17 cellular contexts compared by ENCODE assay signal in the genomic region with DNA sequence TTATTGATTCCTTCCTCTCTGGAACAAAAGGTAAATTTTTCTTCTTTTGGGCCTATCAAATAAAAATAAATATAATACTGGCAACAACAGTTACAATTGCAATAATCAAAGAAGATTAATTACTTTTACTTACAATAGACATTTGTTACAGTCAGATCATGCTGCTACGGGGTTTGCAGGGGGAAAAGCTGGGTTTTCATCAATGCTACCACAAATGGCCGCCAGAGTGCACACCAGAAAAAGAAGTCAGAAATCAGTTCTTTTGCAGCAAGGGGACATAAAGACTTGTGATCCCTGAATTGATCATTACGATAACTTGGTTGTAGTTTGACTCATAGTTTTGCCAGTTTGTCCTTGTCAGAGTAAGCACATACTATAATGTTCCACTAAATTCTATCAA.
DNase-seq lines count a peak whose midpoint lies in the region; ATAC-seq and TF ChIP-seq lines count a peak whose summit lies in the region.
"Had no signal": no experiment of that assay in that cellular context is flagged by ENCODE, and none has a peak within 500 bp of the region (broad histone marks: within the 10 kb centered on the region; RNA-seq: fewer than 3 reads in every experiment).

No MANE protein-coding gene starts in this region.

- POLR2A ChIA-PET in Panc1 (lab: Charles Lee), result no interaction called here

- DNase-seq in HAP-1 (ENCODE audit: low spot score in 2 of 2) (peak; percentile 46 to 52), Panc1 (ENCODE audit: low read depth, low spot score) (no peak), foreskin melanocyte (peak; percentile 1), left cardiac atrium (no peak), T-helper 1 cell (no peak)
- DNase-seq: central memory CD4-positive, alpha-beta T cell; GDM1; MV-4-11; NCI-H446; stimulated activated CD4-positive, alpha-beta T cell treated with anti-CD3 and anti-CD28 coated beads, Interleukin-4, amount 100 ng/mL, for 4 hours; stomach had no signal

- H3K27ac Mint-ChIP-seq in stimulated activated memory B cell treated with anti-CD40 and anti-IgM and Interleukin-4, amounts not matched to agents 10 μg/mL and 1 μg/mL and 100 μg/mL, for 72 hours, result no peak overlapping the region
- H3K27ac Mint-ChIP-seq: activated T-helper 17 cell treated with anti-CD3 and anti-CD28 coated beads, Interleukin-2, amount 50 U/mL, for 72 hours had no signal

- H3K27me3 ChIP-seq in HAP-1 (ENCODE audit: low read depth), result no peaks in the 10 kb centered on the region
- no peaks in the 10 kb centered on the region for H3K27me3 ChIP-seq in Panc1 (ENCODE audit: control insufficient read depth, insufficient read depth, low read length)
- H3K27me3 ChIP-seq: stomach had no signal

- peaks cover 8% of the 10 kb centered on the region for H3K9me3 Mint-ChIP-seq in stimulated activated memory B cell treated with anti-CD40 and anti-IgM and Interleukin-4, amounts not matched to agents 10 μg/mL and 1 μg/mL and 100 μg/mL, for 72 hours

- TF ChIP-seq CTCF in 22Rv1 (IDR thresholded peaks at IDR 0.05), result peak; percentile 21
- peak; percentile 28 for TF ChIP-seq CTCF in Panc1 (IDR thresholded peaks at IDR 0.05)

- H3K27ac ChIP-seq in 22Rv1 (no peak overlapping the region), Panc1 (ENCODE audit: low read length) (no peak overlapping the region)
- H3K27ac ChIP-seq: SK-N-MC, stomach had no signal

- H3K4me3 Mint-ChIP-seq in stimulated activated memory B cell treated with anti-CD40 and anti-IgM and Interleukin-4, amounts not matched to agents 10 μg/mL and 1 μg/mL and 100 μg/mL, for 72 hours, result no peak overlapping the region
- H3K4me3 Mint-ChIP-seq: activated T-helper 17 cell treated with anti-CD3 and anti-CD28 coated beads, Interleukin-2, amount 50 U/mL, for 72 hours had no signal

- no TSS peak for BruUV-seq in Panc1 (replicated peaks; lab: Mats Ljungman, UMichigan)

- ATAC-seq in Panc1, result no peak
- no peak for ATAC-seq in GM18867 (IDR thresholded peaks at IDR 0.05; ENCODE audit: unreplicated experiment)
- ATAC-seq in stimulated activated memory B cell treated with anti-CD40 and anti-IgM and Interleukin-4, amounts not matched to agents 10 μg/mL and 1 μg/mL and 100 μg/mL, for 72 hours, result no peak
- no peak for ATAC-seq in left cardiac atrium
- ATAC-seq: activated CD4-positive, CD25-positive, alpha-beta regulatory T cell treated with anti-CD3 and anti-CD28 coated beads, Interleukin-2, amount 50 U/mL, for 24 hours; activated T-helper 17 cell treated with anti-CD3 and anti-CD28 coated beads, Interleukin-2, amount 50 U/mL, for 72 hours had no signal

- H3K4me1 ChIP-seq in HAP-1 (no peaks in the 10 kb centered on the region), Panc1 (ENCODE audit: control insufficient read depth, insufficient read depth, low read length) (no peaks in the 10 kb centered on the region)
- H3K4me1 ChIP-seq: stomach had no signal

- no peaks in the 10 kb centered on the region for H3K27me3 Mint-ChIP-seq in stimulated activated memory B cell treated with anti-CD40 and anti-IgM and Interleukin-4, amounts not matched to agents 10 μg/mL and 1 μg/mL and 100 μg/mL, for 72 hours
- H3K27me3 Mint-ChIP-seq: activated T-helper 17 cell treated with anti-CD3 and anti-CD28 coated beads, Interleukin-2, amount 50 U/mL, for 72 hours had no signal

- CTCF ChIA-PET in Panc1 (lab: Charles Lee), result no interaction called here

- no peaks in the 10 kb centered on the region for H3K36me3 Mint-ChIP-seq in stimulated activated memory B cell treated with anti-CD40 and anti-IgM and Interleukin-4, amounts not matched to agents 10 μg/mL and 1 μg/mL and 100 μg/mL, for 72 hours

- in situ Hi-C loops in HAP-1 (cut with MboI; ENCODE audit: low sequenced_read_pairs) (no loop called here), Panc1 (cut with HindIII; ENCODE audit: low pct_unique_long_range_greater_than_20kb, low sequenced_read_pairs) (no loop called here)

- H3K4me1 Mint-ChIP-seq in stimulated activated memory B cell treated with anti-CD40 and anti-IgM and Interleukin-4, amounts not matched to agents 10 μg/mL and 1 μg/mL and 100 μg/mL, for 72 hours, result no peaks in the 10 kb centered on the region
- H3K4me1 Mint-ChIP-seq: activated T-helper 17 cell treated with anti-CD3 and anti-CD28 coated beads, Interleukin-2, amount 50 U/mL, for 72 hours had no signal

- intact Hi-C loops in Panc1 (cut with micrococcal nuclease; ENCODE audit: unreplicated experiment) (no loop called here), left cardiac atrium (cut with DNase I) (no loop called here)

- H3K9me3 ChIP-seq in HAP-1, result no peaks in the 10 kb centered on the region
- H3K9me3 ChIP-seq in Panc1 (ENCODE audit: control insufficient read depth, insufficient read depth, low read depth, low read length), result no peaks in the 10 kb centered on the region; the same call in 1 of the 2 replicates

- H3K36me3 ChIP-seq in HAP-1 (replicated peaks), result no peaks in the 10 kb centered on the region
- H3K36me3 ChIP-seq in Panc1 (ENCODE audit: control insufficient read depth, insufficient read depth, low read length), result no peaks in the 10 kb centered on the region
- H3K36me3 ChIP-seq: stomach had no signal

- no peak overlapping the region for H3K4me3 ChIP-seq in HAP-1
- no peak overlapping the region for H3K4me3 ChIP-seq in Panc1 (ENCODE audit: low read depth in 2 of 2, low read length in 2 of 2)
- H3K4me3 ChIP-seq: SK-N-MC, stomach had no signal

Comparison
In these comparisons a context has a peak if more than half of its experiments do, and no peak if none do; other contexts are left out.
1. DNase-seq: peak in HAP-1 (2 of 2) and foreskin melanocyte (single experiment); none in Panc1 (single experiment), left cardiac atrium (single experiment) and T-helper 1 cell (0 of 5).